Comparison of ENCODE assay signal across 8 cellular contexts in genomic region chr17:35022536-35023063, GRCh38. TPM values are rescaled to one million over a fixed set of nuclear protein-coding genes. Genes with fewer than 3 reads are reported as not detected.
A peak's percentile ranks its signal among the peaks of the same experiment; 100 is the strongest.
DNase-seq lines count a peak whose midpoint lies in the region; ATAC-seq and TF ChIP-seq lines count a peak whose summit lies in the region.

No MANE protein-coding gene starts in this region.

- no peak for TF ChIP-seq EP300 in gastroesophageal sphincter (IDR thresholded peaks at IDR 0.05)

- TF ChIP-seq CTCF in A673 (conservative IDR thresholded peaks at IDR 0.05; ENCODE audit: low read depth, low read length) (no peak), gastroesophageal sphincter (IDR thresholded peaks at IDR 0.05) (peak in 3 of 4 experiments; percentile 19 to 57 (median 27))

- no peaks in the 10 kb centered on the region for H3K36me3 ChIP-seq in A673 (ENCODE audit: insufficient read depth, low read length, poor library complexity, severe bottlenecking)
- peaks cover 0 to 54% of the 10 kb centered on the region in 2 donors for H3K36me3 ChIP-seq in gastroesophageal sphincter
- H3K36me3 ChIP-seq in thymus (ENCODE audit: control insufficient read depth, insufficient read depth): peaks cover 19% of the 10 kb centered on the region

- CTCF ChIA-PET in A673 (lab: Charles Lee): no interaction called here

- H3K9me3 ChIP-seq in A673 (ENCODE audit: low read depth, low read length, poor library complexity, severe bottlenecking) (no peaks in the 10 kb centered on the region), gastroesophageal sphincter (no peaks in the 10 kb centered on the region), thymus (ENCODE audit: control insufficient read depth) (no peaks in the 10 kb centered on the region)

- intact Hi-C loops in A673 (cut with micrococcal nuclease; ENCODE audit: unreplicated experiment) (no loop called here), posterior cingulate gyrus (cut with DNase I) (no loop called here)

- BruUV-seq in A673 (replicated peaks; lab: Mats Ljungman, UMichigan): no TSS peak

- peak; percentile 65 for ATAC-seq in GM21737 (IDR thresholded peaks at IDR 0.05; ENCODE audit: unreplicated experiment)
- peak; percentile 94 for ATAC-seq in gastroesophageal sphincter
- ATAC-seq in GM21528 (IDR thresholded peaks at IDR 0.05; ENCODE audit: low FRiP score, unreplicated experiment): no peak

- WGBS in gastroesophageal sphincter (ENCODE audit: low coverage in 1 of 2), 2 donors: 35 to 42% methylated on average over 2 of the region's 8 CpGs
- 37% methylated on average over 8 of the region's 8 CpGs for WGBS in thymus

- no peak for TF ChIP-seq POLR2A in gastroesophageal sphincter (IDR thresholded peaks at IDR 0.05)

- H3K4me3 ChIP-seq in A673 (ENCODE audit: low read depth, low read length, poor library complexity, severe bottlenecking): no peak overlapping the region
- H3K4me3 ChIP-seq in gastroesophageal sphincter: no peak overlapping the region
- H3K4me3 ChIP-seq in thymus (ENCODE audit: low read length): no peak overlapping the region

- DNase-seq in A673 (ENCODE audit: low spot score) (peak; percentile 35), RKO (ENCODE audit: low spot score) (peak; percentile 92), posterior cingulate gyrus (peak; percentile 77 to 98 (median 88))
- peak; percentile 57 for DNase-seq in activated gamma-delta T cell treated with anti-CD3 and anti-CD28 coated beads, Interleukin-2, amount 50 U/mL, for 16 hours (ENCODE audit: low read depth)

- H3K27me3 ChIP-seq in A673 (replicated peaks; ENCODE audit: insufficient read depth, low read depth, low read length, poor library complexity): no peaks in the 10 kb centered on the region
- H3K27me3 ChIP-seq in gastroesophageal sphincter: no peaks in the 10 kb centered on the region
- no peaks in the 10 kb centered on the region for H3K27me3 ChIP-seq in thymus (ENCODE audit: control insufficient read depth, insufficient read depth)

- H3K27ac ChIP-seq in A673 (ENCODE audit: low read depth, low read length, poor library complexity, severe bottlenecking) (no peak overlapping the region), gastroesophageal sphincter (peak overlapping the region; percentile 53 to 85 (median 76)), thymus (ENCODE audit: low read depth) (peak overlapping the region; percentile 78)

- POLR2A ChIA-PET in A673 (lab: Charles Lee; ENCODE audit: low non-redundant PET): no interaction called here

- H3K4me1 ChIP-seq in A673 (ENCODE audit: insufficient read depth, low read length, poor library complexity, severe bottlenecking) (no peaks in the 10 kb centered on the region), gastroesophageal sphincter (peaks cover 0 to 27% (median 11%) of the 10 kb centered on the region in 3 donors), thymus (ENCODE audit: control insufficient read depth, insufficient read depth, low read length) (no peaks in the 10 kb centered on the region)

RNA-seq across cellular contexts. Expression of gene RFFL, which starts 40.9 kb away (rescaled TPM):
- total RNA-seq in A673 (2021): 9.7 and 10.5 TPM in 2 replicates
- total RNA-seq in gastroesophageal sphincter: 10 to 100 TPM; 16.7 to 43.8 (median 30.8) TPM
- 16.5 TPM for polyA plus RNA-seq in thymus

RNA-seq across cellular contexts. Expression of gene LIG3, which starts 42.3 kb away (rescaled TPM):
- total RNA-seq in A673 (2021): 23.0 and 29.2 TPM in 2 replicates
- 10 to 100 TPM; 25.0 to 36.3 (median 29.9) TPM for total RNA-seq in gastroesophageal sphincter
- polyA plus RNA-seq in thymus: 7.6 TPM

Comparison
In these comparisons a context has a peak if more than half of its experiments do, and no peak if none do; other contexts are left out.
1. DNase-seq: peak in every context shown above with its lines; median percentile 92 in RKO; 88 in posterior cingulate gyrus; 57 in activated gamma-delta T cell treated with anti-CD3 and anti-CD28 coated beads, Interleukin-2, amount 50 U/mL, for 16 hours; 35 in A673.